In the genomic region with DNA sequence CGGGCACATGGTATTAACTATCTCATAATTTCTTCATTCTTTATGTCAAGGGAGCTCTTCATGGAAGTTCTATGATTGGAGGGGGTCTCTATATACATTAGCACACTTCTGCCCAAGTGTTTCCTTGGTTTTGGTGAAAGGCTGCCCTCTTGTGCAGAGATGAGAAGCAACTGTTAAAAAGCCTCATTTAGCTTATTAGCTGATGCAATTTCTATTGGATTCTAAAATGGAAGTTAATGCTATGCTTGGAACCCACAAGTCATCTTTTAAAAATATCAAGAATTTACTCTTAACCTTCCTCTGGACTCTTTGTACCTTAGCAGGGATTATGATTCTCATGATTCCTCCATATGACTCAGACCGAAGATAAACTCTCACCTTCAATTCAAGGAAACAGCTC, we compare ENCODE assay signal across 11 cellular contexts.
A peak's percentile ranks its signal among the peaks of the same experiment; 100 is the strongest.
DNase-seq lines count a peak whose midpoint lies in the region; ATAC-seq and TF ChIP-seq lines count a peak whose summit lies in the region.
"Had no signal": no experiment of that assay in that cellular context is flagged by ENCODE, and none has a peak within 500 bp of the region (broad histone marks: within the 10 kb centered on the region; RNA-seq: fewer than 3 reads in every experiment).

No MANE protein-coding gene starts in this region.

- no peaks in the 10 kb centered on the region for H3K9me3 ChIP-seq in body of pancreas

- DNase-seq in AG08395 (ENCODE audit: low spot score) (peak; percentile 12), HEK293T (ENCODE audit: extremely low spot score) (peak; percentile 14), RPMI7951 (ENCODE audit: low read depth) (peak; percentile 47), glomerular endothelial cell (ENCODE audit: extremely low read depth, low read depth, low spot score) (peak; percentile 16), HK-2 (ENCODE audit: unreplicated experiment) (no peak), cerebellum (ENCODE audit: low spot score) (no peak), body of pancreas (no peak), GM10248 (ENCODE audit: extremely low spot score) (no peak)
- DNase-seq: DMS79; NCI-H187; stimulated activated naive CD4-positive, alpha-beta T cell treated with Interleukin-2 at 50 U/mL for 16 hours had no signal

- no peak for TF ChIP-seq CTCF in body of pancreas (IDR thresholded peaks at IDR 0.05)
- TF ChIP-seq CTCF in GM10248 (IDR thresholded peaks at IDR 0.05; ENCODE audit: control extremely low read depth, extremely low read depth, low read depth, missing control alignments): no peak

- no peaks in the 10 kb centered on the region for H3K27me3 ChIP-seq in body of pancreas

- H3K36me3 ChIP-seq in body of pancreas (replicated peaks in 1 of 2; ENCODE audit: insufficient read depth in 1 of 2, low read depth in 2 of 2): no peaks in the 10 kb centered on the region

- CTCF ChIA-PET in HEK293T (lab: Yijun Ruan, JAX) (no interaction called here), GM10248 (lab: Yijun Ruan, JAX) (interaction anchor here (0.8 to 1.7 kb wide), 4 partner anchors 15 to 85 kb away, joined by 3 to 4 read pairs (median 3); no protein-coding TSS in a partner anchor)

- TF ChIP-seq POLR2A in body of pancreas (IDR thresholded peaks at IDR 0.05): no peak

- 65 to 67% methylated on average over 2 of the region's 2 CpGs for WGBS in body of pancreas, 2 donors

- H3K27ac ChIP-seq in body of pancreas: no peak overlapping the region

- H3K4me1 ChIP-seq in body of pancreas: no peaks in the 10 kb centered on the region

- intact Hi-C loops in body of pancreas (cut with DNase I): no loop called here

- no peak for ATAC-seq in body of pancreas

- POLR2A ChIA-PET in HEK293T (lab: Yijun Ruan, JAX): no interaction called here
- POLR2A ChIA-PET in GM10248 (lab: Yijun Ruan, JAX): no interaction called here

- H3K4me3 ChIP-seq in body of pancreas: no peak overlapping the region

TF ChIP-seq in HEK293T, 16 proteins besides CTCF, POLR2A, EP300 and RAD21:
- TF ChIP-seq BHLHE40 (IDR thresholded peaks at IDR 0.05; ENCODE audit: borderline replicate concordance) (no peak), ZNF384 (IDR thresholded peaks at IDR 0.05) (no peak), ELF4 (IDR thresholded peaks at IDR 0.05) (no peak), NFRKB (IDR thresholded peaks at IDR 0.05) (no peak), HDGF (IDR thresholded peaks at IDR 0.05; ENCODE audit: borderline replicate concordance) (no peak), LEF1 (IDR thresholded peaks at IDR 0.05; ENCODE audit: borderline replicate concordance) (no peak), ARNT (IDR thresholded peaks at IDR 0.05) (no peak), FOXA1 (IDR thresholded peaks at IDR 0.05) (no peak), FOXK2 (IDR thresholded peaks at IDR 0.05) (no peak)
- TF ChIP-seq, protein P1, sequence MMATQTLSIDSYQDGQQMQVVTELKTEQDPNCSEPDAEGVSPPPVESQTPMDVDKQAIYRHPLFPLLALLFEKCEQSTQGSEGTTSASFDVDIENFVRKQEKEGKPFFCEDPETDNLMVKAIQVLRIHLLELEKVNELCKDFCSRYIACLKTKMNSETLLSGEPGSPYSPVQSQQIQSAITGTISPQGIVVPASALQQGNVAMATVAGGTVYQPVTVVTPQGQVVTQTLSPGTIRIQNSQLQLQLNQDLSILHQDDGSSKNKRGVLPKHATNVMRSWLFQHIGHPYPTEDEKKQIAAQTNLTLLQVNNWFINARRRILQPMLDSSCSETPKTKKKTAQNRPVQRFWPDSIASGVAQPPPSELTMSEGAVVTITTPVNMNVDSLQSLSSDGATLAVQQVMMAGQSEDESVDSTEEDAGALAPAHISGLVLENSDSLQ (IDR thresholded peaks at IDR 0.05): no peak

Comparison
In these comparisons a context has a peak if more than half of its experiments do, and no peak if none do; other contexts are left out.
1. DNase-seq: peak in AG08395 (single experiment), HEK293T (single experiment), RPMI7951 (single experiment) and glomerular endothelial cell (single experiment); none in HK-2 (single experiment), cerebellum (single experiment), body of pancreas (0 of 4) and GM10248 (single experiment).